Comparison of ENCODE assay signal across 24 cellular contexts in the genomic region with DNA sequence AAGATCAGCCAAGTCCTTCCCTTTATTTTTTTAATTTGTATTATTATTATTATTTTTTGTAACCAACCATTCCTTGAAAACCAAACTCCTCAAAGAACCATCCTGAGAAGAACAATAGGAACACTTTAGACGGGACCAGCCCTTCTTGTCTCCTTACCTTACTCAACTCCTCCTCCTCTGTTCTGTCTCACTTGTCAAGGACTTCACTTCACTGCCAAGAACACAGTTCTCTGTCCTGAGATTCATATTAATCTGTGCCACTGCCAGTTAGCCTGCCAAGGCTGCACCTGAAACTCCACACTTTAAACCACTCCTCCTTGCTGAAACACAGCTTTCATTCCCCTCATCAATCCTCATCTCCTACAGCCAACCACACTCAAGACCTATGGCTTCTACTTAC.
"Had no signal": no experiment of that assay in that cellular context is flagged by ENCODE, and none has a peak within 500 bp of the region (broad histone marks: within the 10 kb centered on the region; RNA-seq: fewer than 3 reads in every experiment).

No MANE protein-coding gene starts in this region.

- H3K4me3 Mint-ChIP-seq: activated CD8-positive, alpha-beta memory T cell treated with anti-CD3 and anti-CD28 coated beads, Interleukin-2, amount 10 ng/mL, durations not matched to agents 7 days and 5 days; activated CD8-positive, alpha-beta T cell treated with anti-CD3 and anti-CD28 coated beads for 36 hours; activated T-helper 1 cell treated with anti-CD3 and anti-CD28 coated beads, Interleukin-12 subunit alpha, Interleukin-12 subunit beta, Interleukin-2, Interleukin-4 antibody, amounts not matched to agents 30 ng/mL and 10 ng/mL and 1 ng/mL, durations not matched to agents 14 hours and 24 hours and 36 hours; effector memory CD8-positive, alpha-beta T cell; nephron; stimulated activated effector memory CD8-positive, alpha-beta T cell treated with anti-CD3 and anti-CD28 coated beads, Interleukin-12 subunit alpha, Interleukin-12 subunit beta, amount 100 ng/mL, for 72 hours; stimulated activated naive CD8-positive, alpha-beta T cell treated with anti-CD3 and anti-CD28 coated beads, Interleukin-15, amount 100 ng/mL, for 72 hours had no signal

- H3K27me3 ChIP-seq: brain microvascular endothelial cell, esophagus muscularis mucosa, neutrophil, transverse colon, uterus had no signal

- H3K4me1 Mint-ChIP-seq: activated CD8-positive, alpha-beta memory T cell treated with anti-CD3 and anti-CD28 coated beads, Interleukin-2, amount 10 ng/mL, durations not matched to agents 7 days and 5 days; nephron; stimulated activated effector memory CD8-positive, alpha-beta T cell treated with anti-CD3 and anti-CD28 coated beads, Interleukin-12 subunit alpha, Interleukin-12 subunit beta, amount 100 ng/mL, for 72 hours; stimulated activated naive CD8-positive, alpha-beta T cell treated with anti-CD3 and anti-CD28 coated beads, Interleukin-15, amount 100 ng/mL, for 72 hours had no signal

- DNase-seq: activated CD4-positive, alpha-beta T cell treated with anti-CD3 and anti-CD28 coated beads for 48 hours; activated CD8-positive, alpha-beta memory T cell treated with anti-CD3 and anti-CD28 coated beads, Interleukin-2, amount 10 ng/mL, durations not matched to agents 7 days and 5 days; activated CD8-positive, alpha-beta T cell treated with anti-CD3 and anti-CD28 coated beads for 36 hours; activated gamma-delta T cell; activated naive CD4-positive, alpha-beta T cell treated with anti-CD3 and anti-CD28 coated beads, Interleukin-2, amount 50 U/mL, for 16 hours; activated T-cell treated with anti-CD3 and anti-CD28 coated beads for 4 hours; aorta; brain microvascular endothelial cell; central memory CD4-positive, alpha-beta T cell; effector memory CD8-positive, alpha-beta T cell; head of caudate nucleus; hypothalamus; left ventricle myocardium superior; small intestine; stimulated activated CD4-positive, alpha-beta T cell treated with anti-CD3 and anti-CD28 coated beads, Interleukin-2, amount 100 ng/mL, for 24 hours; stimulated activated naive CD8-positive, alpha-beta T cell treated with anti-CD3 and anti-CD28 coated beads, Interleukin-15, amount 100 ng/mL, for 72 hours; transverse colon; uterus had no signal

- ATAC-seq: activated CD8-positive, alpha-beta memory T cell treated with anti-CD3 and anti-CD28 coated beads, Interleukin-2, amount 10 ng/mL, durations not matched to agents 7 days and 5 days; activated CD8-positive, alpha-beta T cell treated with anti-CD3 and anti-CD28 coated beads for 36 hours; effector memory CD8-positive, alpha-beta T cell; left ventricle myocardium superior; sciatic nerve; stimulated activated effector memory CD8-positive, alpha-beta T cell treated with anti-CD3 and anti-CD28 coated beads, Interleukin-12 subunit alpha, Interleukin-12 subunit beta, amount 100 ng/mL, for 72 hours; stimulated activated naive CD8-positive, alpha-beta T cell treated with anti-CD3 and anti-CD28 coated beads, Interleukin-15, amount 100 ng/mL, for 72 hours had no signal

- H3K4me1 ChIP-seq: esophagus muscularis mucosa, uterus had no signal

- H3K27me3 Mint-ChIP-seq: activated CD8-positive, alpha-beta memory T cell treated with anti-CD3 and anti-CD28 coated beads, Interleukin-2, amount 10 ng/mL, durations not matched to agents 7 days and 5 days; activated CD8-positive, alpha-beta T cell treated with anti-CD3 and anti-CD28 coated beads for 36 hours; effector memory CD8-positive, alpha-beta T cell; stimulated activated naive CD8-positive, alpha-beta T cell treated with anti-CD3 and anti-CD28 coated beads, Interleukin-15, amount 100 ng/mL, for 72 hours had no signal

- H3K9me3 ChIP-seq: neutrophil, transverse colon had no signal

- H3K36me3 ChIP-seq: brain microvascular endothelial cell, esophagus muscularis mucosa, neutrophil, transverse colon, uterus had no signal

- H3K9me3 Mint-ChIP-seq: activated T-helper 1 cell treated with anti-CD3 and anti-CD28 coated beads, Interleukin-12 subunit alpha, Interleukin-12 subunit beta, Interleukin-2, Interleukin-4 antibody, amounts not matched to agents 30 ng/mL and 10 ng/mL and 1 ng/mL, durations not matched to agents 14 hours and 24 hours and 36 hours; effector memory CD8-positive, alpha-beta T cell; stimulated activated effector memory CD8-positive, alpha-beta T cell treated with anti-CD3 and anti-CD28 coated beads, Interleukin-12 subunit alpha, Interleukin-12 subunit beta, amount 100 ng/mL, for 72 hours; stimulated activated naive CD8-positive, alpha-beta T cell treated with anti-CD3 and anti-CD28 coated beads, Interleukin-15, amount 100 ng/mL, for 72 hours had no signal

- H3K27ac ChIP-seq: brain microvascular endothelial cell, esophagus muscularis mucosa, neutrophil, transverse colon, uterus had no signal

- H3K4me3 ChIP-seq: esophagus muscularis mucosa, transverse colon, uterus had no signal

- H3K27ac Mint-ChIP-seq: activated CD8-positive, alpha-beta memory T cell treated with anti-CD3 and anti-CD28 coated beads, Interleukin-2, amount 10 ng/mL, durations not matched to agents 7 days and 5 days; activated CD8-positive, alpha-beta T cell treated with anti-CD3 and anti-CD28 coated beads for 36 hours; activated T-helper 1 cell treated with anti-CD3 and anti-CD28 coated beads, Interleukin-12 subunit alpha, Interleukin-12 subunit beta, Interleukin-2, Interleukin-4 antibody, amounts not matched to agents 30 ng/mL and 10 ng/mL and 1 ng/mL, durations not matched to agents 14 hours and 24 hours and 36 hours; effector memory CD8-positive, alpha-beta T cell; stimulated activated effector memory CD8-positive, alpha-beta T cell treated with anti-CD3 and anti-CD28 coated beads, Interleukin-12 subunit alpha, Interleukin-12 subunit beta, amount 100 ng/mL, for 72 hours had no signal

- H3K36me3 Mint-ChIP-seq: activated CD8-positive, alpha-beta memory T cell treated with anti-CD3 and anti-CD28 coated beads, Interleukin-2, amount 10 ng/mL, durations not matched to agents 7 days and 5 days; stimulated activated effector memory CD8-positive, alpha-beta T cell treated with anti-CD3 and anti-CD28 coated beads, Interleukin-12 subunit alpha, Interleukin-12 subunit beta, amount 100 ng/mL, for 72 hours had no signal
